In genomic region chr4:128241425-128241913, GRCh38 we compare ENCODE assay signal across 8 cellular contexts.
DNase-seq lines count a peak whose midpoint lies in the region; ATAC-seq and TF ChIP-seq lines count a peak whose summit lies in the region.

No MANE protein-coding gene starts in this region.

- DNase-seq in ACHN: peak; percentile 49
- peak; percentile 94 for DNase-seq in amniotic stem cell (lab: John Stamatoyannopoulos, UW)
- DNase-seq in kidney tubule cell (ENCODE audit: low spot score): peak; percentile 95
- DNase-seq in GM10266 (ENCODE audit: extremely low spot score): no peak
- no peak for DNase-seq in stimulated activated CD4-positive, alpha-beta T cell treated with anti-CD3 and anti-CD28 coated beads, Interleukin-2, amount 100 ng/mL, for 24 hours

- peak; percentile 47 for ATAC-seq in HG02870 (IDR thresholded peaks at IDR 0.05; ENCODE audit: unreplicated experiment)
- ATAC-seq in GM18868 (IDR thresholded peaks at IDR 0.05; ENCODE audit: unreplicated experiment): no peak
- ATAC-seq in HG03354 (IDR thresholded peaks at IDR 0.05; ENCODE audit: poor library complexity, severe bottlenecking, unreplicated experiment): no peak

- in situ Hi-C loops in ACHN (cut with HindIII; ENCODE audit: low pct_ligation_motif_present, low pct_unique_long_range_greater_than_20kb, low sequenced_read_pairs): no loop called here

- no peak for TF ChIP-seq CTCF in GM10266 (IDR thresholded peaks at IDR 0.05; ENCODE audit: control insufficient read depth, insufficient read depth, low read depth, missing control alignments)

Comparison
In these comparisons a context has a peak if more than half of its experiments do, and no peak if none do; other contexts are left out.
1. DNase-seq: peak in ACHN (single experiment), amniotic stem cell (single experiment) and kidney tubule cell (single experiment); none in GM10266 (single experiment) and stimulated activated CD4-positive, alpha-beta T cell treated with anti-CD3 and anti-CD28 coated beads, Interleukin-2, amount 100 ng/mL, for 24 hours (0 of 2).